In genomic region chr11:44171518-44171917, GRCh38 we compare ENCODE assay signal across 30 cellular contexts.
DNase-seq lines count a peak whose midpoint lies in the region; ATAC-seq and TF ChIP-seq lines count a peak whose summit lies in the region.
"Had no signal": no experiment of that assay in that cellular context is flagged by ENCODE, and none has a peak within 500 bp of the region (broad histone marks: within the 10 kb centered on the region; RNA-seq: fewer than 3 reads in every experiment).

No MANE protein-coding gene starts in this region.

- DNase-seq in SK-N-DZ (ENCODE audit: low spot score) (peak; percentile 21), endodermal cell (no peak), osteocyte (ENCODE audit: extremely low spot score, unreplicated experiment) (no peak), Karpas-422 (no peak)
- DNase-seq: activated CD4-positive, alpha-beta T cell treated with anti-CD3 and anti-CD28 coated beads, Interleukin-2, amount 50 U/mL, for 4 hours; activated naive CD4-positive, alpha-beta T cell treated with anti-CD3 and anti-CD28 coated beads, Interleukin-2, amount 10 ng/mL, durations not matched to agents 7 days and 5 days; amniotic stem cell; GDM1; HCEC 1CT; immature natural killer cell; NCI-H1048; NCI-H187; NCI-H2171 treated with DMSO at 0.1 percent for 48 hours; NCI-H526; pancreas; Peyer's patch; right cardiac atrium; SIG-M5; spleen; stimulated activated CD4-positive, alpha-beta T cell treated with anti-CD3 and anti-CD28 coated beads, Interleukin-2, amount 100 ng/mL, for 48 hours; T-helper 1 cell; transverse colon had no signal

- no peak overlapping the region for H3K4me2 ChIP-seq in Karpas-422 (ENCODE audit: low read depth, low read length, poor library complexity, severe bottlenecking)
- H3K4me2 ChIP-seq: BLaER1, hepatocyte had no signal

- CTCF ChIA-PET in HEK293 (lab: Yijun Ruan, JAX): no interaction called here

- peaks cover 4% of the 10 kb centered on the region; the same call in 1 of the 2 replicates for H3K79me2 ChIP-seq in Karpas-422 (ENCODE audit: low read length)
- H3K79me2 ChIP-seq: hepatocyte had no signal

- H3K27me3 Mint-ChIP-seq in endodermal cell (ENCODE audit: insufficient read depth) (peaks cover 2% of the 10 kb centered on the region), osteocyte (ENCODE audit: unreplicated experiment) (no peaks in the 10 kb centered on the region)
- H3K27me3 Mint-ChIP-seq: activated naive CD4-positive, alpha-beta T cell treated with anti-CD3 and anti-CD28 coated beads, Interleukin-2, amount 10 ng/mL, durations not matched to agents 7 days and 5 days; memory B cell had no signal

- peaks cover 0 to 15% of the 10 kb centered on the region in 2 experiments; a peak in 2 of 3 replicates for H3K36me3 ChIP-seq in HEK293 (ENCODE audit: control insufficient read depth in 2 of 2, insufficient read depth in 1 of 2, low read length in 2 of 2)
- H3K36me3 ChIP-seq in endodermal cell (ENCODE audit: control insufficient read depth, insufficient read depth, low read length): no peaks in the 10 kb centered on the region
- peaks cover 3% of the 10 kb centered on the region; the same call in 1 of the 2 replicates for H3K36me3 ChIP-seq in Karpas-422 (ENCODE audit: insufficient read depth, low read length)
- H3K36me3 ChIP-seq: pancreas, transverse colon had no signal

- H3K4me1 Mint-ChIP-seq in endodermal cell (no peaks in the 10 kb centered on the region), osteocyte (ENCODE audit: unreplicated experiment) (peaks cover 14% of the 10 kb centered on the region)
- H3K4me1 Mint-ChIP-seq: activated naive CD4-positive, alpha-beta T cell treated with anti-CD3 and anti-CD28 coated beads, Interleukin-2, amount 10 ng/mL, durations not matched to agents 7 days and 5 days had no signal

- H3K36me3 Mint-ChIP-seq in endodermal cell (ENCODE audit: low read depth) (peaks cover 18% of the 10 kb centered on the region), osteocyte (ENCODE audit: unreplicated experiment) (peaks cover 8% of the 10 kb centered on the region)

- POLR2A ChIA-PET in HEK293 (lab: Yijun Ruan, JAX): no interaction called here

- H3K9me3 ChIP-seq in HEK293 (ENCODE audit: control insufficient read depth, insufficient read depth, low read depth, low read length) (no peaks in the 10 kb centered on the region), endodermal cell (ENCODE audit: control insufficient read depth, low read length) (no peaks in the 10 kb centered on the region), Karpas-422 (ENCODE audit: low read length) (no peaks in the 10 kb centered on the region)
- H3K9me3 ChIP-seq: BLaER1, pancreas, Peyer's patch, spleen, transverse colon had no signal

- H3K4me3 ChIP-seq in HEK293 (ENCODE audit: low read depth, low read length) (no peak overlapping the region), endodermal cell (ENCODE audit: low read length) (no peak overlapping the region), Karpas-422 (ENCODE audit: low read length) (no peak overlapping the region)
- H3K4me3 ChIP-seq: BLaER1, hepatocyte, pancreas, Peyer's patch, spleen, transverse colon had no signal

- H4K20me1 ChIP-seq in Karpas-422 (ENCODE audit: insufficient read depth, low read depth, low read length): no peaks in the 10 kb centered on the region
- H4K20me1 ChIP-seq: BLaER1 had no signal

- H3K27ac ChIP-seq in HEK293 (ENCODE audit: extremely low read depth, low read depth, low read length): no peak overlapping the region
- peak overlapping the region; percentile 30 for H3K27ac ChIP-seq in endodermal cell (ENCODE audit: low read depth, low read length)
- no peak overlapping the region for H3K27ac ChIP-seq in Karpas-422 (ENCODE audit: low read length)
- H3K27ac ChIP-seq: BLaER1, hepatocyte, pancreas, Peyer's patch, spleen, transverse colon had no signal

- TF ChIP-seq CTCF in HEK293 (tag by site-specific recombination; IDR thresholded peaks at IDR 0.05) (no peak), endodermal cell (conservative IDR thresholded peaks at IDR 0.05) (no peak), osteocyte (IDR thresholded peaks at IDR 0.05) (no peak)

- no peaks in the 10 kb centered on the region for H3K9me3 Mint-ChIP-seq in endodermal cell
- no peaks in the 10 kb centered on the region for H3K9me3 Mint-ChIP-seq in osteocyte (ENCODE audit: unreplicated experiment)
- H3K9me3 Mint-ChIP-seq: activated naive CD4-positive, alpha-beta T cell treated with anti-CD3 and anti-CD28 coated beads, Interleukin-2, amount 10 ng/mL, durations not matched to agents 7 days and 5 days; activated T-helper 1 cell treated with anti-CD3 and anti-CD28 coated beads, Interleukin-12 subunit alpha, Interleukin-12 subunit beta, Interleukin-2, Interleukin-4 antibody, amounts not matched to agents 30 ng/mL and 10 ng/mL and 1 ng/mL, durations not matched to agents 14 hours and 24 hours and 36 hours; immature natural killer cell; memory B cell had no signal

- H3K27me3 ChIP-seq in endodermal cell (ENCODE audit: control insufficient read depth, insufficient read depth, low read length, poor library complexity, severe bottlenecking) (no peaks in the 10 kb centered on the region), Karpas-422 (ENCODE audit: low read length) (no peaks in the 10 kb centered on the region)
- H3K27me3 ChIP-seq: BLaER1, hepatocyte, pancreas, Peyer's patch, spleen, transverse colon had no signal

- 48 to 93% methylated on average over 3 to 4 of the region's 4 CpGs for WGBS in endodermal cell (ENCODE audit: insufficient coverage in 1 of 2, insufficient read length in 1 of 2), 2 experiments

- ATAC-seq in GM21515 (IDR thresholded peaks at IDR 0.05; ENCODE audit: unreplicated experiment) (no peak), HG03565 (IDR thresholded peaks at IDR 0.05; ENCODE audit: unreplicated experiment) (no peak)
- ATAC-seq: left lobe of liver, pancreas, right cardiac atrium had no signal

- no peak overlapping the region for H3K9ac ChIP-seq in endodermal cell (ENCODE audit: extremely low read depth, low read length, poor library complexity, severe bottlenecking)
- H3K9ac ChIP-seq in Karpas-422 (ENCODE audit: low read length): no peak overlapping the region
- H3K9ac ChIP-seq: BLaER1 had no signal

- H2AFZ ChIP-seq in Karpas-422 (ENCODE audit: low read length): no peak overlapping the region
- H2AFZ ChIP-seq: hepatocyte had no signal

- H3K9me2 ChIP-seq in Karpas-422 (replicated peaks; ENCODE audit: insufficient read depth, low read length): no peaks in the 10 kb centered on the region

- H3K4me3 Mint-ChIP-seq in endodermal cell (no peak overlapping the region), osteocyte (ENCODE audit: unreplicated experiment) (no peak overlapping the region)
- H3K4me3 Mint-ChIP-seq: activated naive CD4-positive, alpha-beta T cell treated with anti-CD3 and anti-CD28 coated beads, Interleukin-2, amount 10 ng/mL, durations not matched to agents 7 days and 5 days; activated T-helper 1 cell treated with anti-CD3 and anti-CD28 coated beads, Interleukin-12 subunit alpha, Interleukin-12 subunit beta, Interleukin-2, Interleukin-4 antibody, amounts not matched to agents 30 ng/mL and 10 ng/mL and 1 ng/mL, durations not matched to agents 14 hours and 24 hours and 36 hours; immature natural killer cell; memory B cell had no signal

- H3K27ac Mint-ChIP-seq in endodermal cell (no peak overlapping the region), osteocyte (ENCODE audit: unreplicated experiment) (peak overlapping the region; percentile 23)
- H3K27ac Mint-ChIP-seq: activated naive CD4-positive, alpha-beta T cell treated with anti-CD3 and anti-CD28 coated beads, Interleukin-2, amount 10 ng/mL, durations not matched to agents 7 days and 5 days; activated T-helper 1 cell treated with anti-CD3 and anti-CD28 coated beads, Interleukin-12 subunit alpha, Interleukin-12 subunit beta, Interleukin-2, Interleukin-4 antibody, amounts not matched to agents 30 ng/mL and 10 ng/mL and 1 ng/mL, durations not matched to agents 14 hours and 24 hours and 36 hours; memory B cell had no signal

- H3K4me1 ChIP-seq in HEK293 (ENCODE audit: control insufficient read depth, insufficient read depth, low read length) (no peaks in the 10 kb centered on the region), endodermal cell (ENCODE audit: control insufficient read depth, insufficient read depth, low read length) (no peaks in the 10 kb centered on the region), Karpas-422 (ENCODE audit: low read length) (peaks cover 1% of the 10 kb centered on the region)
- H3K4me1 ChIP-seq: BLaER1, pancreas, Peyer's patch, spleen had no signal

TF ChIP-seq in HEK293, 187 proteins besides CTCF, POLR2A, EP300 and RAD21:
- no peak for TF ChIP-seq AEBP2 (tag by site-specific recombination; IDR thresholded peaks at IDR 0.05; ENCODE audit: borderline replicate concordance)
- TF ChIP-seq ZNF416 (tag by site-specific recombination; IDR thresholded peaks at IDR 0.05): no peak
- peak; percentile 43 for TF ChIP-seq ZIC2 (tag by site-specific recombination; IDR thresholded peaks at IDR 0.05)
TF ChIP-seq in HEK293: peak in this region for 1.
